18 cellular contexts compared by ENCODE assay signal in the genomic region with DNA sequence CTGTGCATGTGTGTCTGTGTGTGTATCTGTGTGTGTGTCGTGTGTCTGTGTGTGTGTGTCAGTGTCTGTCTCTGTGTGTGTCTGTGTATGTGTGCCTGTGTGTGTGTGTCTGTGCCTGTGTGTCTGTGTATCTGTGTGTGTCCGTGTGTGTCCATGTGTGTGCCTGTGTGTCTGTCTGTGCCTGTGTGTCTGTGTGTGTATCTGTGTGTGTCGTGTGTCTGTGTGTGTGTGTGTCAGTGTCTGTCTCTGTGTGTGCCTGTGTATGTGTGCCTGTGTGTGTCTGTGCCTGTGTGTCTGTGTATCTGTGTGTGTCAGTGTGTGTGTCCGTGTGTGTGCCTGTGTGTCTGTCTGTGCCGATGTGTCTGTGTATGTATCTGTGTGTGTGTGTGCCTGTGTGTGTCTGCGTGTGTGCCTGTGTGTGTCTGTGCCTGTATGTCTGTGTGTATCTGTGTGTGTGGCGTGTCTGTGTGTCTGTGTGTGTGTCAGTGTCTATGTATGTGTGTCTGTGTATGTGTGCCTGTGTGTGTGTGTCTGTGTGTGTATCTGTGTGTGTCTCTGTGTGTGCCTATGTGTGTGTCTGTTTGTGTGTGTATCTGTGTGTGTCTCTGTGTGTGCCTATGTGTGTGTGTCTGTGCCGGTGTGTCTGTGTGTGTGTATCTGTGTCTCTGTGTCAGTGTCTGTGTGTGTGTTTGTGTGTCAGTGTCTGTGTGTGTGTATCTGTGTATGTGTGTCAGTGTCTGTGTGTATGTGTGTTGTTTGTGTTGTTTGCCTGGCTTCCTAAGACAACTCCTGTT. TPM values are rescaled to one million over a fixed set of nuclear protein-coding genes. Genes with fewer than 3 reads are reported as not detected.
DNase-seq lines count a peak whose midpoint lies in the region; ATAC-seq, FAIRE-seq and TF ChIP-seq lines count a peak whose summit lies in the region.
"Had no signal": no experiment of that assay in that cellular context is flagged by ENCODE, and none has a peak within 500 bp of the region (broad histone marks: within the 10 kb centered on the region; RNA-seq: fewer than 3 reads in every experiment).

No MANE protein-coding gene starts in this region.

- no peak for ATAC-seq in activated CD8-positive, alpha-beta T cell treated with anti-CD3 and anti-CD28 coated beads, Interleukin-2, amount 10 ng/mL, durations not matched to agents 7 days and 5 days
- no peak for ATAC-seq in activated CD8-positive, alpha-beta T cell treated with anti-CD3 and anti-CD28 coated beads for 36 hours
- ATAC-seq in HG03097 (IDR thresholded peaks at IDR 0.05; ENCODE audit: low FRiP score, unreplicated experiment) = no peak

- no peak overlapping the region for H2AK5ac ChIP-seq in mesenchymal stem cell (ENCODE audit: low read length, severe bottlenecking)

- peak; percentile 13 for DNase-seq in activated CD8-positive, alpha-beta T cell treated with anti-CD3 and anti-CD28 coated beads, Interleukin-2, amount 10 ng/mL, durations not matched to agents 7 days and 5 days
- DNase-seq in activated CD8-positive, alpha-beta T cell treated with anti-CD3 and anti-CD28 coated beads for 36 hours = no peak
- DNase-seq in astrocyte (ENCODE audit: low read depth) (no peak), mesenchymal stem cell (no peak), testis (peak; percentile 4)
- DNase-seq in stimulated activated CD4-positive, alpha-beta T cell treated with anti-CD3 and anti-CD28 coated beads, Interleukin-4, amount 100 ng/mL, for 1 hour = no peak
- no peak for DNase-seq in activated T-cell treated with anti-CD3 and anti-CD28 coated beads, Interleukin-2, amount 50 U/mL, for 48 hours
- DNase-seq: 8988T; Calu3; CD4-positive, alpha-beta memory T cell; NCI-H1417 treated with DMSO at 0.1 percent for 48 hours; NCI-H1930; NCI-H446 treated with DMSO at 0.1 percent for 48 hours; NCI-H774; RPMI8226; SIG-M5 had no signal

- peak; percentile 43 for FAIRE-seq in astrocyte (lab: Jason Lieb, UNC)

- H3K4me2 ChIP-seq in astrocyte (ENCODE audit: low read length) (no peak overlapping the region), mesenchymal stem cell (ENCODE audit: low read length, poor library complexity, severe bottlenecking) (no peak overlapping the region)

- no peaks in the 10 kb centered on the region for H3K79me2 ChIP-seq in astrocyte (ENCODE audit: insufficient read depth, low read length)

- H2BK120ac ChIP-seq in mesenchymal stem cell (ENCODE audit: low read depth, low read length) = no peak overlapping the region

- H2BK12ac ChIP-seq in mesenchymal stem cell (ENCODE audit: low read length in 2 of 2) = no peak overlapping the region

- H3K27ac ChIP-seq in astrocyte (ENCODE audit: low read depth, low read length) = no peak overlapping the region
- H3K27ac ChIP-seq in mesenchymal stem cell (ENCODE audit: low read length, poor library complexity, severe bottlenecking) = no peak overlapping the region
- no peak overlapping the region for H3K27ac ChIP-seq in testis

- no peak overlapping the region for H3K4ac ChIP-seq in mesenchymal stem cell (ENCODE audit: low read depth in 1 of 2, low read length in 2 of 2)

- POLR2A ChIA-PET in activated CD8-positive, alpha-beta T cell treated with anti-CD3 and anti-CD28 coated beads, Interleukin-2, amount 10 ng/mL, durations not matched to agents 7 days and 5 days (lab: Charles Lee) = no interaction called here
- POLR2A ChIA-PET in activated CD8-positive, alpha-beta T cell treated with anti-CD3 and anti-CD28 coated beads for 36 hours (lab: Charles Lee) = no interaction called here

- no peaks in the 10 kb centered on the region for H3K9me3 Mint-ChIP-seq in activated CD8-positive, alpha-beta T cell treated with anti-CD3 and anti-CD28 coated beads, Interleukin-2, amount 10 ng/mL, durations not matched to agents 7 days and 5 days (ENCODE audit: insufficient read depth)
- H3K9me3 Mint-ChIP-seq in activated CD8-positive, alpha-beta T cell treated with anti-CD3 and anti-CD28 coated beads for 36 hours = no peaks in the 10 kb centered on the region
- no peaks in the 10 kb centered on the region for H3K9me3 Mint-ChIP-seq in astrocyte (ENCODE audit: unreplicated experiment)
- H3K9me3 Mint-ChIP-seq: CD4-positive, alpha-beta memory T cell; IgD-negative memory B cell had no signal

- no peak overlapping the region for H2BK5ac ChIP-seq in mesenchymal stem cell (ENCODE audit: low read depth, low read length, poor library complexity, severe bottlenecking)

- H3K4me1 Mint-ChIP-seq in activated CD8-positive, alpha-beta T cell treated with anti-CD3 and anti-CD28 coated beads, Interleukin-2, amount 10 ng/mL, durations not matched to agents 7 days and 5 days (ENCODE audit: low read depth) = peaks cover 7% of the 10 kb centered on the region
- H3K4me1 Mint-ChIP-seq in activated CD8-positive, alpha-beta T cell treated with anti-CD3 and anti-CD28 coated beads for 36 hours (ENCODE audit: low read depth) = peaks cover 36% of the 10 kb centered on the region
- H3K4me1 Mint-ChIP-seq in astrocyte (ENCODE audit: low read depth, unreplicated experiment) = peaks cover 5% of the 10 kb centered on the region

- TF ChIP-seq CTCF in activated CD8-positive, alpha-beta T cell treated with anti-CD3 and anti-CD28 coated beads for 36 hours (IDR thresholded peaks at IDR 0.05) = no peak
- TF ChIP-seq CTCF in astrocyte (IDR thresholded peaks at IDR 0.05; ENCODE audit: insufficient read depth, low read depth, low read length) (no peak), testis (IDR thresholded peaks at IDR 0.05) (no peak)

- no peaks in the 10 kb centered on the region for H3K4me1 ChIP-seq in astrocyte (ENCODE audit: insufficient read depth, low read length)
- peaks cover 29% of the 10 kb centered on the region for H3K4me1 ChIP-seq in mesenchymal stem cell (ENCODE audit: control insufficient read depth, insufficient read depth, low read depth, low read length)
- H3K4me1 ChIP-seq in testis = no peaks in the 10 kb centered on the region

- H3K4me3 ChIP-seq in astrocyte (ENCODE audit: insufficient read depth, low read depth, low read length) = no peak overlapping the region
- no peak overlapping the region for H3K4me3 ChIP-seq in mesenchymal stem cell (ENCODE audit: insufficient read depth in 1 of 2, low read depth in 1 of 2, low read length in 2 of 2)
- no peak overlapping the region for H3K4me3 ChIP-seq in testis

- H2BK15ac ChIP-seq in mesenchymal stem cell (ENCODE audit: low read depth, poor library complexity, severe bottlenecking) = no peak overlapping the region

- H3K36me3 ChIP-seq in astrocyte (ENCODE audit: insufficient read depth, low read length) (no peaks in the 10 kb centered on the region), mesenchymal stem cell (ENCODE audit: control insufficient read depth in 1 of 2, insufficient read depth in 2 of 2, low read depth in 1 of 2, low read length in 2 of 2) (peaks cover 8 to 15% of the 10 kb centered on the region in 2 experiments), testis (ENCODE audit: low read depth, missing control alignments) (no peaks in the 10 kb centered on the region)

- CTCF ChIA-PET in activated CD8-positive, alpha-beta T cell treated with anti-CD3 and anti-CD28 coated beads, Interleukin-2, amount 10 ng/mL, durations not matched to agents 7 days and 5 days (lab: Charles Lee) = no interaction called here
- CTCF ChIA-PET in activated CD8-positive, alpha-beta T cell treated with anti-CD3 and anti-CD28 coated beads for 36 hours (lab: Charles Lee) = no interaction called here

- intact Hi-C loops in activated CD8-positive, alpha-beta T cell treated with anti-CD3 and anti-CD28 coated beads for 36 hours (cut with micrococcal nuclease) = no loop called here
- intact Hi-C loops in testis (cut with DNase I; ENCODE audit: low total_unique reads) = no loop called here

- TF ChIP-seq POLR2A in testis (IDR thresholded peaks at IDR 0.05) = no peak

- H3K27me3 ChIP-seq in astrocyte (ENCODE audit: insufficient read depth, low read length) = no peaks in the 10 kb centered on the region
- H3K27me3 ChIP-seq in mesenchymal stem cell (ENCODE audit: control insufficient read depth in 1 of 2, insufficient read depth in 1 of 2, low read length in 2 of 2) = no peaks in the 10 kb centered on the region
- H3K27me3 ChIP-seq in testis = no peaks in the 10 kb centered on the region

- H3K9me3 ChIP-seq in astrocyte (ENCODE audit: insufficient read depth, low read depth, low read length) (no peaks in the 10 kb centered on the region), mesenchymal stem cell (ENCODE audit: control insufficient read depth, low read length) (no peaks in the 10 kb centered on the region), testis (no peaks in the 10 kb centered on the region)

- peaks cover 20% of the 10 kb centered on the region for H4K20me1 ChIP-seq in astrocyte (ENCODE audit: insufficient read depth, low read length)

- no peak overlapping the region for H3K23ac ChIP-seq in mesenchymal stem cell (ENCODE audit: low read length in 2 of 2)

- peak overlapping the region; percentile 45 for H4K91ac ChIP-seq in mesenchymal stem cell (ENCODE audit: low read length)

- 97% methylated on average over 8 of the region's 8 CpGs for WGBS in mesenchymal stem cell
- WGBS in testis, 2 donors = 83 to 92% methylated on average over 6 to 8 of the region's 8 CpGs

- H2AFZ ChIP-seq in astrocyte (ENCODE audit: low read depth, low read length) (no peak overlapping the region), mesenchymal stem cell (ENCODE audit: low read depth, low read length) (no peak overlapping the region)

- no peaks in the 10 kb centered on the region for H3K36me3 Mint-ChIP-seq in activated CD8-positive, alpha-beta T cell treated with anti-CD3 and anti-CD28 coated beads, Interleukin-2, amount 10 ng/mL, durations not matched to agents 7 days and 5 days (ENCODE audit: low read depth)
- H3K36me3 Mint-ChIP-seq in activated CD8-positive, alpha-beta T cell treated with anti-CD3 and anti-CD28 coated beads for 36 hours (ENCODE audit: low read depth) = no peaks in the 10 kb centered on the region
- H3K36me3 Mint-ChIP-seq in astrocyte (ENCODE audit: low read depth, unreplicated experiment) = no peaks in the 10 kb centered on the region
- H3K36me3 Mint-ChIP-seq: IgD-negative memory B cell had no signal

- no peaks in the 10 kb centered on the region for H3K27me3 Mint-ChIP-seq in activated CD8-positive, alpha-beta T cell treated with anti-CD3 and anti-CD28 coated beads, Interleukin-2, amount 10 ng/mL, durations not matched to agents 7 days and 5 days (ENCODE audit: low read depth)
- no peaks in the 10 kb centered on the region for H3K27me3 Mint-ChIP-seq in activated CD8-positive, alpha-beta T cell treated with anti-CD3 and anti-CD28 coated beads for 36 hours
- peaks cover 7% of the 10 kb centered on the region for H3K27me3 Mint-ChIP-seq in astrocyte (ENCODE audit: low read depth, unreplicated experiment)
- H3K27me3 Mint-ChIP-seq: CD4-positive, alpha-beta memory T cell; IgD-negative memory B cell had no signal

- H3K27ac Mint-ChIP-seq in activated CD8-positive, alpha-beta T cell treated with anti-CD3 and anti-CD28 coated beads, Interleukin-2, amount 10 ng/mL, durations not matched to agents 7 days and 5 days = no peak overlapping the region
- no peak overlapping the region for H3K27ac Mint-ChIP-seq in activated CD8-positive, alpha-beta T cell treated with anti-CD3 and anti-CD28 coated beads for 36 hours
- H3K27ac Mint-ChIP-seq in astrocyte (ENCODE audit: unreplicated experiment) = no peak overlapping the region
- H3K27ac Mint-ChIP-seq: CD4-positive, alpha-beta memory T cell; IgD-negative memory B cell had no signal

- H4K8ac ChIP-seq in mesenchymal stem cell (ENCODE audit: low read length) = no peak overlapping the region

- H3K4me3 Mint-ChIP-seq in activated CD8-positive, alpha-beta T cell treated with anti-CD3 and anti-CD28 coated beads, Interleukin-2, amount 10 ng/mL, durations not matched to agents 7 days and 5 days = no peak overlapping the region
- H3K4me3 Mint-ChIP-seq in activated CD8-positive, alpha-beta T cell treated with anti-CD3 and anti-CD28 coated beads for 36 hours = no peak overlapping the region
- H3K4me3 Mint-ChIP-seq in astrocyte (ENCODE audit: unreplicated experiment) = no peak overlapping the region
- H3K4me3 Mint-ChIP-seq: CD4-positive, alpha-beta memory T cell; IgD-negative memory B cell had no signal

- H3K14ac ChIP-seq in mesenchymal stem cell (ENCODE audit: low read length in 2 of 2) = peak overlapping the region in 1 of 2 experiments; percentile 26

- peaks cover 42% of the 10 kb centered on the region for H3K79me1 ChIP-seq in mesenchymal stem cell (replicated peaks; ENCODE audit: low read length, poor library complexity, severe bottlenecking)

- H3K18ac ChIP-seq in mesenchymal stem cell (ENCODE audit: low read depth in 1 of 2, low read length in 2 of 2) = peak overlapping the region in 1 of 2 experiments; percentile 1

- no peak overlapping the region for H3K9ac ChIP-seq in astrocyte (ENCODE audit: low read length)
- no peak overlapping the region for H3K9ac ChIP-seq in mesenchymal stem cell (ENCODE audit: low read length)

RNA-seq across cellular contexts. Expression of gene SNPH, which starts 11.6 kb away (rescaled TPM):
- total RNA-seq in activated CD8-positive, alpha-beta T cell treated with anti-CD3 and anti-CD28 coated beads, Interleukin-2, amount 10 ng/mL, durations not matched to agents 7 days and 5 days = 1 to 10 TPM; 6.5 to 7.6 TPM
- total RNA-seq in activated CD8-positive, alpha-beta T cell treated with anti-CD3 and anti-CD28 coated beads for 36 hours = 1 to 10 TPM; 3.7 to 4.1 TPM
- total RNA-seq in astrocyte (7.8 and 7.9 TPM in 2 replicates), testis (10 to 100 TPM in 1 of 2 donors, 1 to 10 TPM in 1; 9.0 to 10.4 TPM)
- polyA plus RNA-seq in mesenchymal stem cell (2013, experiment 1 of 2) = 10.0 TPM
- polyA plus RNA-seq in mesenchymal stem cell (2013, experiment 2 of 2) = 9.5 TPM
- polyA plus RNA-seq in testis (ENCODE audit: insufficient read depth, low read depth, low replicate concordance) = 4.2 TPM

RNA-seq across cellular contexts. Expression of gene SDCBP2, which starts 51.2 kb away (rescaled TPM):
- 1 to 10 TPM; 1.9 to 2.0 TPM for total RNA-seq in activated CD8-positive, alpha-beta T cell treated with anti-CD3 and anti-CD28 coated beads, Interleukin-2, amount 10 ng/mL, durations not matched to agents 7 days and 5 days
- total RNA-seq in activated CD8-positive, alpha-beta T cell treated with anti-CD3 and anti-CD28 coated beads for 36 hours = 1 to 10 TPM; 3.0 to 3.7 TPM
- 4.6 and 4.8 TPM in 2 replicates for total RNA-seq in astrocyte
- polyA plus RNA-seq in mesenchymal stem cell (2013, experiment 1 of 2) = 1.6 TPM
- 1.8 TPM for polyA plus RNA-seq in mesenchymal stem cell (2013, experiment 2 of 2)
- total RNA-seq in testis = 1 to 10 TPM; 5.5 to 6.4 TPM
- polyA plus RNA-seq in testis (ENCODE audit: insufficient read depth, low read depth, low replicate concordance) = 10.9 TPM

RNA-seq across cellular contexts. Expression of gene RAD21L1, which starts 51.9 kb away (rescaled TPM):
- total RNA-seq in activated CD8-positive, alpha-beta T cell treated with anti-CD3 and anti-CD28 coated beads, Interleukin-2, amount 10 ng/mL, durations not matched to agents 7 days and 5 days = under 1 TPM in 1 of 2 experiments, not detected in 1; 0.18 TPM
- total RNA-seq in activated CD8-positive, alpha-beta T cell treated with anti-CD3 and anti-CD28 coated beads for 36 hours = under 1 TPM; 0.18 to 0.25 TPM
- total RNA-seq in astrocyte (0.34 TPM in 1 of 2 replicates, not detected in the other), testis (10 to 100 TPM in 1 of 2 donors, 1 to 10 TPM in 1; 7.5 to 13.7 TPM)
- 0.23 TPM for polyA plus RNA-seq in mesenchymal stem cell (2013, experiment 1 of 2)
- 0.29 TPM for polyA plus RNA-seq in mesenchymal stem cell (2013, experiment 2 of 2)
- 12.1 TPM for polyA plus RNA-seq in testis (ENCODE audit: insufficient read depth, low read depth, low replicate concordance)
- total RNA-seq: Calu3 had no signal
- polyA plus RNA-seq: CD4-positive, alpha-beta memory T cell; IgD-negative memory B cell had no signal

Comparison
In these comparisons a context has a peak if more than half of its experiments do, and no peak if none do; other contexts are left out.
1. DNase-seq: peak in activated CD8-positive, alpha-beta T cell treated with anti-CD3 and anti-CD28 coated beads, Interleukin-2, amount 10 ng/mL, durations not matched to agents 7 days and 5 days (single experiment) and testis (single experiment); none in activated CD8-positive, alpha-beta T cell treated with anti-CD3 and anti-CD28 coated beads for 36 hours (single experiment), astrocyte (single experiment), mesenchymal stem cell (single experiment), stimulated activated CD4-positive, alpha-beta T cell treated with anti-CD3 and anti-CD28 coated beads, Interleukin-4, amount 100 ng/mL, for 1 hour (single experiment) and activated T-cell treated with anti-CD3 and anti-CD28 coated beads, Interleukin-2, amount 50 U/mL, for 48 hours (0 of 2).